1 cellular context compared by ENCODE assay signal in genomic region chr7:148185050-148185449, GRCh38.
TF ChIP-seq lines count a peak whose summit lies in the region.

No MANE protein-coding gene starts in this region.

TF ChIP-seq in K562, 482 proteins besides CTCF, POLR2A, EP300 and RAD21 (continued from another document):
- TF ChIP-seq BCLAF1 (IDR thresholded peaks at IDR 0.05; ENCODE audit: borderline replicate concordance in 1 of 2, control insufficient read depth in 1 of 2, low read depth in 2 of 2, low read length in 1 of 2) = no peak
- TF ChIP-seq RFX5 (IDR thresholded peaks at IDR 0.05; ENCODE audit: low read depth, low read length) = no peak
- no peak for TF ChIP-seq RBBP5 (IDR thresholded peaks at IDR 0.05; ENCODE audit: borderline replicate concordance, insufficient read depth, low read length, poor library complexity, severe bottlenecking)
- no peak for TF ChIP-seq ZBTB11 (CRISPR knock-in tag; IDR thresholded peaks at IDR 0.05)
- no peak for TF ChIP-seq ZNF121 (CRISPR knock-in tag; conservative IDR thresholded peaks at IDR 0.05)
